In the genomic region with DNA sequence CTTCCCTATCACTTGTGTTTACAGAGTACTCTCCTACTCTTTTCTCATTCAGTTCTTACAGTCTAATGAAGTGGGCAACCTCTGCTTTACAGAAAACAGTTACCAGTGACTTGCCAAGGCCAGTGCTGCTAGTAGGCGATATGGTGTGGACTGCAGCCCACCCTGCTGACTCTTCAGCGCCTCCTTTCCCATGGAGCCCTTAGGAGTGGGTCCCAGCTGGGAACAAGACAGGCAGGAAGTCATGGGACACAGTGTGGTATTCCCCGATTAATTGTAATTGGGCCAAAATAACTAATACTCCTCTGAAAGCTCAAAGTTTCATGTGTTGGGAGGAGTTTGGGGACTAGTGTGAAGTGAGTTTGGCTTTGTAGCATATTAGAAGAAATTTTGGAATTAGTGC, we compare ENCODE assay signal across 11 cellular contexts.
A peak's percentile ranks its signal among the peaks of the same experiment; 100 is the strongest.
DNase-seq lines count a peak whose midpoint lies in the region; ATAC-seq and TF ChIP-seq lines count a peak whose summit lies in the region.
"Had no signal": no experiment of that assay in that cellular context is flagged by ENCODE, and none has a peak within 500 bp of the region (broad histone marks: within the 10 kb centered on the region; RNA-seq: fewer than 3 reads in every experiment).

No MANE protein-coding gene starts in this region.

- no peak overlapping the region for H2AFZ ChIP-seq in smooth muscle cell (ENCODE audit: low read depth)

- no peak overlapping the region for H3K4me3 Mint-ChIP-seq in activated naive CD8-positive, alpha-beta T cell treated with anti-CD3 and anti-CD28 coated beads, Interleukin-2, amount 10 ng/mL, durations not matched to agents 7 days and 5 days

- H3K27ac ChIP-seq in smooth muscle cell (ENCODE audit: low read depth) (peak overlapping the region; percentile 57), substantia nigra (ENCODE audit: low read depth, low read length, poor library complexity, severe bottlenecking) (no peak overlapping the region)

- peaks cover 83% of the 10 kb centered on the region for H3K4me1 Mint-ChIP-seq in activated naive CD8-positive, alpha-beta T cell treated with anti-CD3 and anti-CD28 coated beads, Interleukin-2, amount 10 ng/mL, durations not matched to agents 7 days and 5 days

- ATAC-seq in GM18511 (IDR thresholded peaks at IDR 0.05; ENCODE audit: unreplicated experiment) (peak; percentile 29), left ventricle myocardium superior (peak; percentile 27)
- no peak for ATAC-seq in activated naive CD8-positive, alpha-beta T cell treated with anti-CD3 and anti-CD28 coated beads, Interleukin-2, amount 10 ng/mL, durations not matched to agents 7 days and 5 days (ENCODE audit: low read depth)

- H3K27me3 Mint-ChIP-seq in activated naive CD8-positive, alpha-beta T cell treated with anti-CD3 and anti-CD28 coated beads, Interleukin-2, amount 10 ng/mL, durations not matched to agents 7 days and 5 days = no peaks in the 10 kb centered on the region

- no peak overlapping the region for H3K4me3 ChIP-seq in smooth muscle cell

- POLR2A ChIA-PET in activated naive CD8-positive, alpha-beta T cell treated with anti-CD3 and anti-CD28 coated beads, Interleukin-2, amount 10 ng/mL, durations not matched to agents 7 days and 5 days (lab: Charles Lee) = interaction anchor here (6.9 kb wide), 1 partner anchor 44 kb away, joined by 33 read pairs; no protein-coding TSS in a partner anchor

- peaks cover 28% of the 10 kb centered on the region for H3K36me3 Mint-ChIP-seq in activated naive CD8-positive, alpha-beta T cell treated with anti-CD3 and anti-CD28 coated beads, Interleukin-2, amount 10 ng/mL, durations not matched to agents 7 days and 5 days

- H3K36me3 ChIP-seq in smooth muscle cell (ENCODE audit: low read depth) = no peaks in the 10 kb centered on the region

- DNase-seq in activated naive CD8-positive, alpha-beta T cell treated with anti-CD3 and anti-CD28 coated beads, Interleukin-2, amount 10 ng/mL, durations not matched to agents 7 days and 5 days = no peak
- DNase-seq in left ventricle myocardium superior = peak; percentile 38
- DNase-seq in smooth muscle cell (lab: John Stamatoyannopoulos, UW; ENCODE audit: unreplicated experiment) = no peak
- no peak for DNase-seq in NCI-H510A treated with DMSO at 0.1 percent for 48 hours (lab: John Stamatoyannopoulos, UW)
- no peak for DNase-seq in middle frontal gyrus (ENCODE audit: extremely low spot score, low spot score)
- no peak for DNase-seq in activated CD8-positive, alpha-beta memory T cell treated with anti-CD3 and anti-CD28 coated beads for 24 hours
- DNase-seq in substantia nigra (lab: John Stamatoyannopoulos, UW) = no peak
- DNase-seq: amygdala, glutamatergic neuron, NCI-H510A had no signal

- H3K27me3 ChIP-seq in smooth muscle cell (ENCODE audit: low read depth) = no peaks in the 10 kb centered on the region

- intact Hi-C loops in left ventricle myocardium superior (cut with micrococcal nuclease) = no loop called here

- no peaks in the 10 kb centered on the region for H3K9me3 ChIP-seq in smooth muscle cell (replicated peaks; ENCODE audit: low read depth)

- H3K9me3 Mint-ChIP-seq in activated naive CD8-positive, alpha-beta T cell treated with anti-CD3 and anti-CD28 coated beads, Interleukin-2, amount 10 ng/mL, durations not matched to agents 7 days and 5 days = peaks cover 3% of the 10 kb centered on the region

- H3F3A ChIP-seq in smooth muscle cell (ENCODE audit: low read depth) = peaks cover 23% of the 10 kb centered on the region

- H4K20me1 ChIP-seq in smooth muscle cell (ENCODE audit: low read depth) = peaks cover 98% of the 10 kb centered on the region

- H3K27ac Mint-ChIP-seq in activated naive CD8-positive, alpha-beta T cell treated with anti-CD3 and anti-CD28 coated beads, Interleukin-2, amount 10 ng/mL, durations not matched to agents 7 days and 5 days = peak overlapping the region; percentile 42

- TF ChIP-seq CTCF in smooth muscle cell (IDR thresholded peaks at IDR 0.05; ENCODE audit: borderline replicate concordance, insufficient read depth, poor library complexity, severe bottlenecking) = no peak

- WGBS in smooth muscle cell (ENCODE audit: low lambda C conversion rate) = 94% methylated on average over 3 of the region's 3 CpGs

- H3K9ac ChIP-seq in smooth muscle cell (ENCODE audit: low read depth) = no peak overlapping the region

- no peak overlapping the region for H3K4me2 ChIP-seq in smooth muscle cell

- peaks cover 16% of the 10 kb centered on the region for H3K4me1 ChIP-seq in smooth muscle cell (ENCODE audit: low read depth)

- H3K79me2 ChIP-seq in smooth muscle cell (ENCODE audit: low read depth) = peaks cover 99% of the 10 kb centered on the region
